Comparison of ENCODE assay signal across 8 cellular contexts in genomic region chr1:228082260-228082974, GRCh38. TPM values are rescaled to one million over a fixed set of nuclear protein-coding genes. Genes with fewer than 3 reads are reported as not detected.
DNase-seq lines count a peak whose midpoint lies in the region; ATAC-seq, FAIRE-seq and TF ChIP-seq lines count a peak whose summit lies in the region.

ARF1 (plus strand) TSS chr1:228082708; CDS start chr1:228097115, 14,407 bp downstream.

- 0% methylated on average over 23 of the region's 89 CpGs; no CpG with 5 or more reads in 1 of the 2 donors for WGBS in esophagus squamous epithelium, 2 donors

- H3K27me3 Mint-ChIP-seq in activated T-cell treated with anti-CD3 and anti-CD28 coated beads, Interleukin-2, amount 50 U/mL, for 72 hours (ENCODE audit: low read depth) = no peaks in the 10 kb centered on the region
- H3K27me3 Mint-ChIP-seq in naive B cell = no peaks in the 10 kb centered on the region

- H3K9ac ChIP-seq in Karpas-422 (ENCODE audit: low read length) = peak within 1 kb of the TSS; percentile 94

- peak in 3 of 4 donors; percentile 70 to 97 (median 88) for TF ChIP-seq POLR2A in esophagus squamous epithelium (IDR thresholded peaks at IDR 0.05)

- FAIRE-seq in RCC 7860 (lab: Jason Lieb, UNC) = no peak

- DNase-seq in DMS79 (lab: John Stamatoyannopoulos, UW) = peak; percentile 66
- DNase-seq in Karpas-422 = peak; percentile 98
- peak; percentile 87 for DNase-seq in RCC 7860 (ENCODE audit: low spot score)
- peak; percentile 91 to 97 for DNase-seq in activated T-cell treated with anti-CD3 and anti-CD28 coated beads, Interleukin-2, amount 50 U/mL, for 72 hours
- DNase-seq in esophagus squamous epithelium (lab: John Stamatoyannopoulos, UW) = peak; percentile 54
- peak; percentile 96 for DNase-seq in naive B cell
- DNase-seq in stimulated activated effector memory CD8-positive, alpha-beta T cell treated with anti-CD3 and anti-CD28 coated beads, Interleukin-12 subunit alpha, Interleukin-12 subunit beta, amount 100 ng/mL, for 72 hours (ENCODE audit: low spot score in 2 of 2) = peak; percentile 95 to 97

- H3K27ac Mint-ChIP-seq in activated T-cell treated with anti-CD3 and anti-CD28 coated beads, Interleukin-2, amount 50 U/mL, for 72 hours = peak within 1 kb of the TSS; percentile 97
- peak within 1 kb of the TSS; percentile 92 to 97 (median 95) for H3K27ac Mint-ChIP-seq in naive B cell
- H3K27ac Mint-ChIP-seq in stimulated activated effector memory CD8-positive, alpha-beta T cell treated with anti-CD3 and anti-CD28 coated beads, Interleukin-12 subunit alpha, Interleukin-12 subunit beta, amount 100 ng/mL, for 72 hours = peak within 1 kb of the TSS; percentile 94

- H3K4me3 ChIP-seq in Karpas-422 (ENCODE audit: low read length) (peak within 1 kb of the TSS; percentile 90), esophagus squamous epithelium (peak within 1 kb of the TSS; percentile 79 to 100 (median 98))

- H2AFZ ChIP-seq in Karpas-422 (ENCODE audit: low read length) = no peak within 1 kb of the TSS; the same call in 1 of the 2 replicates

- no peaks in the 10 kb centered on the region for H3K9me3 Mint-ChIP-seq in activated T-cell treated with anti-CD3 and anti-CD28 coated beads, Interleukin-2, amount 50 U/mL, for 72 hours
- H3K9me3 Mint-ChIP-seq in naive B cell = no peaks in the 10 kb centered on the region
- H3K9me3 Mint-ChIP-seq in stimulated activated effector memory CD8-positive, alpha-beta T cell treated with anti-CD3 and anti-CD28 coated beads, Interleukin-12 subunit alpha, Interleukin-12 subunit beta, amount 100 ng/mL, for 72 hours = no peaks in the 10 kb centered on the region

- H3K27ac ChIP-seq in Karpas-422 (ENCODE audit: low read length) (peak within 1 kb of the TSS; percentile 55; the same call in 1 of the 2 replicates), esophagus squamous epithelium (peak within 1 kb of the TSS; percentile 99 to 100 (median 100))

- H3K4me1 Mint-ChIP-seq in activated T-cell treated with anti-CD3 and anti-CD28 coated beads, Interleukin-2, amount 50 U/mL, for 72 hours (ENCODE audit: low read depth) = peaks cover 55% of the 10 kb centered on the region
- peaks cover 48 to 65% (median 48%) of the 10 kb centered on the region in 3 donors for H3K4me1 Mint-ChIP-seq in naive B cell
- H3K4me1 Mint-ChIP-seq in stimulated activated effector memory CD8-positive, alpha-beta T cell treated with anti-CD3 and anti-CD28 coated beads, Interleukin-12 subunit alpha, Interleukin-12 subunit beta, amount 100 ng/mL, for 72 hours = peaks cover 55% of the 10 kb centered on the region

- ATAC-seq in GM21825 (IDR thresholded peaks at IDR 0.05; ENCODE audit: unreplicated experiment) (peak; percentile 76), naive B cell (ENCODE audit: low read depth in 2 of 2) (peak; percentile 82 to 83)
- peak; percentile 86 to 90 for ATAC-seq in activated T-cell treated with anti-CD3 and anti-CD28 coated beads, Interleukin-2, amount 50 U/mL, for 72 hours (replicated peaks in 1 of 2)
- peak; percentile 84 for ATAC-seq in stimulated activated effector memory CD8-positive, alpha-beta T cell treated with anti-CD3 and anti-CD28 coated beads, Interleukin-12 subunit alpha, Interleukin-12 subunit beta, amount 100 ng/mL, for 72 hours

- peaks cover 44% of the 10 kb centered on the region for H4K20me1 ChIP-seq in Karpas-422 (ENCODE audit: insufficient read depth, low read depth, low read length)

- no peaks in the 10 kb centered on the region for H3K9me2 ChIP-seq in Karpas-422 (replicated peaks; ENCODE audit: insufficient read depth, low read length)

- TF ChIP-seq CTCF in esophagus squamous epithelium (IDR thresholded peaks at IDR 0.05) = peak in 2 of 6 experiments; percentile 27 to 57

- H3K27me3 ChIP-seq in Karpas-422 (ENCODE audit: low read length) (no peaks in the 10 kb centered on the region), esophagus squamous epithelium (no peaks in the 10 kb centered on the region)

- H3K79me2 ChIP-seq in Karpas-422 (ENCODE audit: low read length) = peaks cover 60% of the 10 kb centered on the region

- H3K36me3 Mint-ChIP-seq in activated T-cell treated with anti-CD3 and anti-CD28 coated beads, Interleukin-2, amount 50 U/mL, for 72 hours (ENCODE audit: insufficient read depth in 2 of 2) = peaks cover 14 to 16% of the 10 kb centered on the region in 2 donors
- no peaks in the 10 kb centered on the region for H3K36me3 Mint-ChIP-seq in naive B cell
- H3K36me3 Mint-ChIP-seq in stimulated activated effector memory CD8-positive, alpha-beta T cell treated with anti-CD3 and anti-CD28 coated beads, Interleukin-12 subunit alpha, Interleukin-12 subunit beta, amount 100 ng/mL, for 72 hours = peaks cover 61% of the 10 kb centered on the region

- peak within 1 kb of the TSS; percentile 84 for H3K4me2 ChIP-seq in Karpas-422 (ENCODE audit: low read depth, low read length, poor library complexity, severe bottlenecking)

- H3K4me1 ChIP-seq in Karpas-422 (ENCODE audit: low read length) = peaks cover 29% of the 10 kb centered on the region
- peaks cover 42 to 60% (median 58%) of the 10 kb centered on the region in 3 donors for H3K4me1 ChIP-seq in esophagus squamous epithelium

- peak within 1 kb of the TSS; percentile 88 to 91 for H3K4me3 Mint-ChIP-seq in activated T-cell treated with anti-CD3 and anti-CD28 coated beads, Interleukin-2, amount 50 U/mL, for 72 hours
- H3K4me3 Mint-ChIP-seq in naive B cell = peak within 1 kb of the TSS; percentile 88 to 98 (median 94)
- peak within 1 kb of the TSS; percentile 90 for H3K4me3 Mint-ChIP-seq in stimulated activated effector memory CD8-positive, alpha-beta T cell treated with anti-CD3 and anti-CD28 coated beads, Interleukin-12 subunit alpha, Interleukin-12 subunit beta, amount 100 ng/mL, for 72 hours

- H3K36me3 ChIP-seq in Karpas-422 (ENCODE audit: insufficient read depth, low read length) (peaks cover 8% of the 10 kb centered on the region; the same call in 1 of the 2 replicates), esophagus squamous epithelium (no peaks in the 10 kb centered on the region)

- H3K9me3 ChIP-seq in Karpas-422 (ENCODE audit: low read length) (no peaks in the 10 kb centered on the region), esophagus squamous epithelium (no peaks in the 10 kb centered on the region)

- intact Hi-C loops in esophagus squamous epithelium (cut with DNase I) = loop anchor here (10.0 kb wide), 1 partner anchor 298 kb away; no protein-coding TSS in a partner anchor

RNA-seq across cellular contexts. Expression of gene ARF1, which starts in this region (rescaled TPM):
- total RNA-seq in Karpas-422 (2014; rRNA removed; shearing (Covaris generic); ENCODE audit: low replicate concordance) = 107 and 139 TPM in 2 replicates
- 100 to 1,000 TPM; 327 to 369 TPM for total RNA-seq in activated T-cell treated with anti-CD3 and anti-CD28 coated beads, Interleukin-2, amount 50 U/mL, for 72 hours
- 100 to 1,000 TPM; 279 to 327 (median 319) TPM for total RNA-seq in esophagus squamous epithelium
- 100 to 1,000 TPM; 412 to 563 (median 456) TPM for polyA plus RNA-seq in naive B cell (ENCODE audit: low read depth in 6 of 6)

Comparison
In these comparisons a context has a peak if more than half of its experiments do, and no peak if none do; other contexts are left out.
1. Peak in every context shown above with its lines: DNase-seq, ATAC-seq, H3K4me3 ChIP-seq and H3K27ac ChIP-seq.